23 cellular contexts compared by ENCODE assay signal in the genomic region with DNA sequence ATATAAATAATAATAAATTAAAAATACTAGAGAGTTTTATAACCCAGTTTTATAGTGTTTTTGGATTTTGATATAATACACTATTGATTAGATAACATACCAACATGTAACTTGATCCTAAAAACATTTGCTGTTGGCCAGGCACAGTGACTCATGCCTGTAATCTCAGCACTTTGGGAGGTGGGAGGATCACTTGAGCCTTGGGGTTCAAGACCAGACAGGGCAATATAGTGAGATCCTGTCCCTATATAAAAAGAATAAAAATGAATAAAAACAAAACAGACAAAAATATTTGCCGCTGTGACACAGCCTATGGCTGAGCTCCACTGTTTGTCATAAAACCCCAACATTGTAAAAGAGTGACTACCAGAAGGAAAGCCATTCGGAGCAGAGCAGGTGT.
"Had no signal": no experiment of that assay in that cellular context is flagged by ENCODE, and none has a peak within 500 bp of the region (broad histone marks: within the 10 kb centered on the region; RNA-seq: fewer than 3 reads in every experiment).

No MANE protein-coding gene starts in this region.

- H3K27ac ChIP-seq: coronary artery, lower lobe of right lung, ovary, psoas muscle, sigmoid colon, thoracic aorta, tibial nerve, upper lobe of right lung had no signal

- H3K9me3 Mint-ChIP-seq: immature natural killer cell; natural killer cell; stimulated activated memory B cell treated with anti-CD40 and anti-IgM and Interleukin-4, amounts not matched to agents 10 μg/mL and 1 μg/mL and 100 μg/mL, for 72 hours; stimulated activated naive CD8-positive, alpha-beta T cell treated with anti-CD3 and anti-CD28 coated beads, Interleukin-15, Interleukin-2, amounts not matched to agents 100 ng/mL and 50 ng/mL, for 24 hours had no signal

- H3K4me1 ChIP-seq: lower lobe of right lung, psoas muscle, sigmoid colon, tibial nerve, upper lobe of right lung, uterus had no signal

- ATAC-seq: left ventricle myocardium superior; lower lobe of right lung; natural killer cell; right cardiac atrium; stimulated activated memory B cell treated with anti-CD40 and anti-IgM and Interleukin-4, amounts not matched to agents 10 μg/mL and 1 μg/mL and 100 μg/mL, for 72 hours; upper lobe of right lung had no signal

- DNase-seq: dermis blood vessel endothelial cell; effector memory CD4-positive, alpha-beta T cell; hypothalamus; immature natural killer cell; left ventricle myocardium superior; lower lobe of right lung; natural killer cell; occipital lobe; ovary; posterior cingulate gyrus; psoas muscle; right cardiac atrium; sigmoid colon; stimulated activated CD4-positive, alpha-beta T cell treated with anti-CD3 and anti-CD28 coated beads, Interleukin-4, amount 100 ng/mL, for 4 hours; upper lobe of right lung had no signal

- H3K9me3 ChIP-seq: lower lobe of right lung, ovary, psoas muscle, sigmoid colon, thoracic aorta, tibial nerve, upper lobe of right lung, uterus had no signal

- H3K27ac Mint-ChIP-seq: immature natural killer cell; natural killer cell; stimulated activated memory B cell treated with anti-CD40 and anti-IgM and Interleukin-4, amounts not matched to agents 10 μg/mL and 1 μg/mL and 100 μg/mL, for 72 hours; stimulated activated naive CD8-positive, alpha-beta T cell treated with anti-CD3 and anti-CD28 coated beads, Interleukin-15, Interleukin-2, amounts not matched to agents 100 ng/mL and 50 ng/mL, for 24 hours had no signal

- H3K27me3 ChIP-seq: ovary, sigmoid colon, tibial nerve, upper lobe of right lung, uterus had no signal

- H3K4me1 Mint-ChIP-seq: immature natural killer cell; natural killer cell; stimulated activated memory B cell treated with anti-CD40 and anti-IgM and Interleukin-4, amounts not matched to agents 10 μg/mL and 1 μg/mL and 100 μg/mL, for 72 hours had no signal

- H3K27me3 Mint-ChIP-seq: stimulated activated memory B cell treated with anti-CD40 and anti-IgM and Interleukin-4, amounts not matched to agents 10 μg/mL and 1 μg/mL and 100 μg/mL, for 72 hours; stimulated activated naive CD8-positive, alpha-beta T cell treated with anti-CD3 and anti-CD28 coated beads, Interleukin-15, Interleukin-2, amounts not matched to agents 100 ng/mL and 50 ng/mL, for 24 hours had no signal

- FAIRE-seq: frontal cortex, keratinocyte had no signal

- H3K36me3 ChIP-seq: ovary, uterus had no signal

- H3K4me3 Mint-ChIP-seq: immature natural killer cell; natural killer cell; stimulated activated memory B cell treated with anti-CD40 and anti-IgM and Interleukin-4, amounts not matched to agents 10 μg/mL and 1 μg/mL and 100 μg/mL, for 72 hours; stimulated activated naive CD8-positive, alpha-beta T cell treated with anti-CD3 and anti-CD28 coated beads, Interleukin-15, Interleukin-2, amounts not matched to agents 100 ng/mL and 50 ng/mL, for 24 hours had no signal

- H3K4me3 ChIP-seq: coronary artery, lower lobe of right lung, ovary, psoas muscle, sigmoid colon, thoracic aorta, tibial nerve, upper lobe of right lung, uterus had no signal
